ENCODE assay signal across 1 cellular context in the genomic region with DNA sequence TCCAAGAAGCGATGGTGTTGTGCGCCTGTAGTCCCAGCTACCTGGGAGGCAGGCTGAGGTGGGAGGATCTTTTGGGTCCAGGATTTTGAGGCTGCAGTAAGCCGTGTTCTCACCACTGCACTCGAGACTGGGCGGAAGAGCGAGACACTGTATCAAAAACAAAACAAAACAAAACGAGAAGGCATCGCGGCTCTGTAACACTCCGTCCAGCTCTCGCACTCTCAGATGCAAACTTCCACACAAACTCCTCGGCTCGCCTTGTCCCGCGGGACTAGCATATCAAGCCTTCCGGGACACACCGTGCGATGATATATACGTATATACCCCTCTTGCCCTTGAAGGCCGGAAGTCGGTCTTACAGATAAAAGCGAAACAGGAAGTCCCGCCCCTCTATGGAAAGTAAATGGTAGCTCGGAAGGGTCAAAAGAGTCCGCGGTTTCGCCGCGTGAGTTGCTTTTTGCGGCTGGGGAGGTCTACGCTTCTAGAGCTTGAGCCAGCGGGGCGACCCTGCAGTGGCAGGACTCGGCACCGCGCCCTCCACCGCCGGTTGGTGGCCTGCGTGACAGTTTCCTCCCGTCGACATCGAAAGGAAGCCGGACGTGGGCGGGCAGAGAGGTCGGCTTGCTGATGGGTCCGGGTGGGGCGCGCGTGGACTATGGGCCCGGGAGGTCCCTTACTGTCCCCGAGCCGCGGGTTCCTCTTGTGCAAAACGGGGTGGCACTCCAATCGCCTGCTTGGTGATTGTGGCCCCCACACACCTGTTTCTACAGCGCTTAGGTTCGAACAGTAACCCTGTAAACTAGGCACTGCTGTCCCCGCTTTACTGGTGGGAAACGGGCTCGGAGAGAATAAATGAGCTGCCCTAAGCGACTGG.
TF ChIP-seq lines count a peak whose summit lies in the region.

A gene with protein sequence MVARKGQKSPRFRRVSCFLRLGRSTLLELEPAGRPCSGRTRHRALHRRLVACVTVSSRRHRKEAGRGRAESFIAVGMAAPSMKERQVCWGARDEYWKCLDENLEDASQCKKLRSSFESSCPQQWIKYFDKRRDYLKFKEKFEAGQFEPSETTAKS (plus strand): TSS at position 393 of the 874 bp plus-strand sequence. CDS start 11 bp downstream, at position 404.

TF ChIP-seq in HepG2, 621 proteins besides CTCF, POLR2A, EP300 and RAD21 (continued from another document and continues in another):
- TF ChIP-seq ZNF33A (CRISPR knock-in tag; IDR thresholded peaks at IDR 0.05; ENCODE audit: borderline replicate concordance) (no peak), U2AF1 (optimal IDR thresholded peaks at IDR 0.05; ENCODE audit: low read depth, low read length) (peak; percentile 40), EHMT2 (IDR thresholded peaks at IDR 0.05; ENCODE audit: borderline replicate concordance, low read depth, low read length) (peak; percentile 65; the same call in 1 of the 2 replicates), RBFOX2 (IDR thresholded peaks at IDR 0.05; ENCODE audit: low read depth, low read length) (peak; percentile 91), SOX13 (IDR thresholded peaks at IDR 0.05) (no peak), SOX13 (CRISPR knock-in tag; conservative IDR thresholded peaks at IDR 0.05 in 1 of 2, IDR thresholded peaks at IDR 0.05 in 1 of 2) (peak in 1 of 2 experiments; percentile 11; a peak in 1 of 4 replicates), ZNF282 (IDR thresholded peaks at IDR 0.05; ENCODE audit: partially characterized antibody) (no peak), ARNT2 (CRISPR knock-in tag; IDR thresholded peaks at IDR 0.05; ENCODE audit: low read depth) (peak; percentile 47; the same call in 1 of the 2 replicates)
- TF ChIP-seq, protein P1, sequence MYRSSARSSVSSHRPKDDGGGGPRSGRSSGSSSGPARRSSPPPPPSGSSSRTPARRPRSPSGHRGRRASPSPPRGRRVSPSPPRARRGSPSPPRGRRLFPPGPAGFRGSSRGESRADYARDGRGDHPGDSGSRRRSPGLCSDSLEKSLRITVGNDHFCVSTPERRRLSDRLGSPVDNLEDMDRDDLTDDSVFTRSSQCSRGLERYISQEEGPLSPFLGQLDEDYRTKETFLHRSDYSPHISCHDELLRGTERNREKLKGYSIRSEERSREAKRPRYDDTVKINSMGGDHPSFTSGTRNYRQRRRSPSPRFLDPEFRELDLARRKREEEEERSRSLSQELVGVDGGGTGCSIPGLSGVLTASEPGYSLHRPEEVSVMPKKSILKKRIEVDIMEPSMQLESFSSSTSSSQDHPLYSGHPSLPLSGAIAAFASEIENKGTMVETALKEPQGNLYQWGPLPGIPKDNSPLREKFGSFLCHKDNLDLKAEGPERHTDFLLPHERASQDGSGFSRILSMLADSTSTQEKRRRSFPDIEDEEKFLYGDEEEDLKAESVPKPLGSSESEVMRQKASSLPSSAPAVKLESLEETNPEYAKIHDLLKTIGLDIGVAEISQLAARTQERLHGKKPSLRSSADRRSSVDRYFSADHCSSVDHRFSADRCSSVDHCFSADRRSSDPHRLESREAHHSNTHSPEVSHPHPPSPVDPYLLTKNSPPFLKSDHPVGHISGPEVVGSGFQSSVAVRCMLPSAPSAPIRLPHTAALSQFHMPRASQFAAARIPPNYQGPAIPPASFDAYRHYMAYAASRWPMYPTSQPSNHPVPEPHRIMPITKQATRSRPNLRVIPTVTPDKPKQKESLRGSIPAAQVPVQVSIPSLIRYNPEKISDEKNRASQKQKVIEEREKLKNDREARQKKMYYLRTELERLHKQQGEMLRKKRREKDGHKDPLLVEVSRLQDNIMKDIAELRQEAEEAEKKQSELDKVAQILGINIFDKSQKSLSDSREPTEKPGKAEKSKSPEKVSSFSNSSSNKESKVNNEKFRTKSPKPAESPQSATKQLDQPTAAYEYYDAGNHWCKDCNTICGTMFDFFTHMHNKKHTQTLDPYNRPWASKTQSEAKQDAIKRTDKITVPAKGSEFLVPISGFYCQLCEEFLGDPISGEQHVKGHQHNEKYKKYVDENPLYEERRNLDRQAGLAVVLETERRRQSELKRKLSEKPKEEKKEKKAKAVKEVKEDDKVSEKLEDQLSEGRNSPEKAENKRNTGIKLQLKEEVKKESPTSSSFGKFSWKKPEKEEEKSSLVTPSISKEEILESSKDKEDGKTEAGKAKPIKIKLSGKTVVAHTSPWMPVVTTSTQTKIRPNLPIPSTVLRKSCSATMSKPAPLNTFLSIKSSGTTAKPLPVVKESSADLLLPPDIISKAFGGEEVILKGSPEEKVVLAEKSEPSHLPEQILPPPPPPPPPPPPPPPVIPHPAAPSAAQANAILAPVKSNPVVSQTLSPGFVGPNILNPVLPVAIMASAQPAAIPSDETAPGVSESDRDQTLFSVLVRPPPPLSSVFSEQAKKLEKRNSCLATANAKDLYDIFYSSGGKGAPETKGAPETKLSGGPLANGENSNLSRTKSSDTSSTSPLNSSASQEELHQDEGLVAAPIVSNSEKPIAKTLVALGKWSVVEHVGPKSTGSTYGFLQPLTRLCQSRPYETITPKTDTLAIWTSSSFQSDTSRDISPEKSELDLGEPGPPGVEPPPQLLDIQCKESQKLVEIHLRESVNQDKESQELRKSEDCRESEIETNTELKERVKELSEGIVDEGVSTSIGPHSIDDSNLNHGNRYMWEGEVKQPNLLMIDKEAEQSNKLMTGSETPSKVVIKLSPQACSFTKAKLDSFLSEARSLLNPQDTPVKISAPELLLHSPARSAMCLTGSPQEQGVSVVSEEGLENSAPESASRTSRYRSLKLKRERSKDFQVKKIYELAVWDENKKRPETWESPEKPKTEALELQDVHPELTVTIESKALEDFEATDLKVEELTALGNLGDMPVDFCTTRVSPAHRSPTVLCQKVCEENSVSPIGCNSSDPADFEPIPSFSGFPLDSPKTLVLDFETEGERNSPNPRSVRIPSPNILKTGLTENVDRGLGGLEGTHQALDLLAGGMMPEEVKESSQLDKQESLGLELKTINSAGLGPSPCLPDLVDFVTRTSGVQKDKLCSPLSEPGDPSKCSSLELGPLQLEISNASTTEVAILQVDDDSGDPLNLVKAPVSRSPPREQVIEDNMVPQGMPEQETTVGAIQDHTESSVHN (CRISPR knock-in tag; IDR thresholded peaks at IDR 0.05) = peak; percentile 73; the same call in 1 of the 2 replicates
- TF ChIP-seq, protein P2, sequence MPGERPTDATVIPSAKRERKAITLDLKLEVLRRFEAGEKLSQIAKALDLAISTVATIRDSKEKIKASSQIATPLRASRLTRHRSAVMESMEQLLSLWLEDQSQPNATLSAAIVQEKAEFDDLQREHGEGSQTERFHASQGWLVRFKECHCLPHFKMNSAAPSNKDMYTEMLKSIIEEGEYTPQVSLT (CRISPR knock-in tag; IDR thresholded peaks at IDR 0.05; ENCODE audit: borderline replicate concordance, low read depth) = no peak
- TF ChIP-seq, protein P3, sequence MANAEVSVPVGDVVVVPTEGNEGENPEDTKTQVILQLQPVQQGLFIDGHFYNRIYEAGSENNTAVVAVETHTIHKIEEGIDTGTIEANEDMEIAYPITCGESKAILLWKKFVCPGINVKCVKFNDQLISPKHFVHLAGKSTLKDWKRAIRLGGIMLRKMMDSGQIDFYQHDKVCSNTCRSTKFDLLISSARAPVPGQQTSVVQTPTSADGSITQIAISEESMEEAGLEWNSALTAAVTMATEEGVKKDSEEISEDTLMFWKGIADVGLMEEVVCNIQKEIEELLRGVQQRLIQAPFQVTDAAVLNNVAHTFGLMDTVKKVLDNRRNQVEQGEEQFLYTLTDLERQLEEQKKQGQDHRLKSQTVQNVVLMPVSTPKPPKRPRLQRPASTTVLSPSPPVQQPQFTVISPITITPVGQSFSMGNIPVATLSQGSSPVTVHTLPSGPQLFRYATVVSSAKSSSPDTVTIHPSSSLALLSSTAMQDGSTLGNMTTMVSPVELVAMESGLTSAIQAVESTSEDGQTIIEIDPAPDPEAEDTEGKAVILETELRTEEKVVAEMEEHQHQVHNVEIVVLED (CRISPR knock-in tag; IDR thresholded peaks at IDR 0.05; ENCODE audit: borderline replicate concordance) = peak; percentile 83
- TF ChIP-seq, protein P4, sequence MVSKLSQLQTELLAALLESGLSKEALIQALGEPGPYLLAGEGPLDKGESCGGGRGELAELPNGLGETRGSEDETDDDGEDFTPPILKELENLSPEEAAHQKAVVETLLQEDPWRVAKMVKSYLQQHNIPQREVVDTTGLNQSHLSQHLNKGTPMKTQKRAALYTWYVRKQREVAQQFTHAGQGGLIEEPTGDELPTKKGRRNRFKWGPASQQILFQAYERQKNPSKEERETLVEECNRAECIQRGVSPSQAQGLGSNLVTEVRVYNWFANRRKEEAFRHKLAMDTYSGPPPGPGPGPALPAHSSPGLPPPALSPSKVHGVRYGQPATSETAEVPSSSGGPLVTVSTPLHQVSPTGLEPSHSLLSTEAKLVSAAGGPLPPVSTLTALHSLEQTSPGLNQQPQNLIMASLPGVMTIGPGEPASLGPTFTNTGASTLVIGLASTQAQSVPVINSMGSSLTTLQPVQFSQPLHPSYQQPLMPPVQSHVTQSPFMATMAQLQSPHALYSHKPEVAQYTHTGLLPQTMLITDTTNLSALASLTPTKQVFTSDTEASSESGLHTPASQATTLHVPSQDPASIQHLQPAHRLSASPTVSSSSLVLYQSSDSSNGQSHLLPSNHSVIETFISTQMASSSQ (IDR thresholded peaks at IDR 0.05; ENCODE audit: low read depth) = no peak; the same call in 1 of the 2 replicates
- TF ChIP-seq, protein P4 (CRISPR knock-in tag; IDR thresholded peaks at IDR 0.05; ENCODE audit: borderline replicate concordance) = peak; percentile 81; the same call in 1 of the 2 replicates
- TF ChIP-seq, protein P5, sequence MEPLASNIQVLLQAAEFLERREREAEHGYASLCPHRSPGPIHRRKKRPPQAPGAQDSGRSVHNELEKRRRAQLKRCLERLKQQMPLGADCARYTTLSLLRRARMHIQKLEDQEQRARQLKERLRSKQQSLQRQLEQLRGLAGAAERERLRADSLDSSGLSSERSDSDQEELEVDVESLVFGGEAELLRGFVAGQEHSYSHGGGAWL (CRISPR knock-in tag; IDR thresholded peaks at IDR 0.05) = no peak; the same call in 1 of the 2 replicates
- TF ChIP-seq, protein P6, sequence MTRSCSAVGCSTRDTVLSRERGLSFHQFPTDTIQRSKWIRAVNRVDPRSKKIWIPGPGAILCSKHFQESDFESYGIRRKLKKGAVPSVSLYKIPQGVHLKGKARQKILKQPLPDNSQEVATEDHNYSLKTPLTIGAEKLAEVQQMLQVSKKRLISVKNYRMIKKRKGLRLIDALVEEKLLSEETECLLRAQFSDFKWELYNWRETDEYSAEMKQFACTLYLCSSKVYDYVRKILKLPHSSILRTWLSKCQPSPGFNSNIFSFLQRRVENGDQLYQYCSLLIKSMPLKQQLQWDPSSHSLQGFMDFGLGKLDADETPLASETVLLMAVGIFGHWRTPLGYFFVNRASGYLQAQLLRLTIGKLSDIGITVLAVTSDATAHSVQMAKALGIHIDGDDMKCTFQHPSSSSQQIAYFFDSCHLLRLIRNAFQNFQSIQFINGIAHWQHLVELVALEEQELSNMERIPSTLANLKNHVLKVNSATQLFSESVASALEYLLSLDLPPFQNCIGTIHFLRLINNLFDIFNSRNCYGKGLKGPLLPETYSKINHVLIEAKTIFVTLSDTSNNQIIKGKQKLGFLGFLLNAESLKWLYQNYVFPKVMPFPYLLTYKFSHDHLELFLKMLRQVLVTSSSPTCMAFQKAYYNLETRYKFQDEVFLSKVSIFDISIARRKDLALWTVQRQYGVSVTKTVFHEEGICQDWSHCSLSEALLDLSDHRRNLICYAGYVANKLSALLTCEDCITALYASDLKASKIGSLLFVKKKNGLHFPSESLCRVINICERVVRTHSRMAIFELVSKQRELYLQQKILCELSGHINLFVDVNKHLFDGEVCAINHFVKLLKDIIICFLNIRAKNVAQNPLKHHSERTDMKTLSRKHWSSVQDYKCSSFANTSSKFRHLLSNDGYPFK (CRISPR knock-in tag; IDR thresholded peaks at IDR 0.05; ENCODE audit: borderline replicate concordance) = peak; percentile 91
- TF ChIP-seq, protein P7, sequence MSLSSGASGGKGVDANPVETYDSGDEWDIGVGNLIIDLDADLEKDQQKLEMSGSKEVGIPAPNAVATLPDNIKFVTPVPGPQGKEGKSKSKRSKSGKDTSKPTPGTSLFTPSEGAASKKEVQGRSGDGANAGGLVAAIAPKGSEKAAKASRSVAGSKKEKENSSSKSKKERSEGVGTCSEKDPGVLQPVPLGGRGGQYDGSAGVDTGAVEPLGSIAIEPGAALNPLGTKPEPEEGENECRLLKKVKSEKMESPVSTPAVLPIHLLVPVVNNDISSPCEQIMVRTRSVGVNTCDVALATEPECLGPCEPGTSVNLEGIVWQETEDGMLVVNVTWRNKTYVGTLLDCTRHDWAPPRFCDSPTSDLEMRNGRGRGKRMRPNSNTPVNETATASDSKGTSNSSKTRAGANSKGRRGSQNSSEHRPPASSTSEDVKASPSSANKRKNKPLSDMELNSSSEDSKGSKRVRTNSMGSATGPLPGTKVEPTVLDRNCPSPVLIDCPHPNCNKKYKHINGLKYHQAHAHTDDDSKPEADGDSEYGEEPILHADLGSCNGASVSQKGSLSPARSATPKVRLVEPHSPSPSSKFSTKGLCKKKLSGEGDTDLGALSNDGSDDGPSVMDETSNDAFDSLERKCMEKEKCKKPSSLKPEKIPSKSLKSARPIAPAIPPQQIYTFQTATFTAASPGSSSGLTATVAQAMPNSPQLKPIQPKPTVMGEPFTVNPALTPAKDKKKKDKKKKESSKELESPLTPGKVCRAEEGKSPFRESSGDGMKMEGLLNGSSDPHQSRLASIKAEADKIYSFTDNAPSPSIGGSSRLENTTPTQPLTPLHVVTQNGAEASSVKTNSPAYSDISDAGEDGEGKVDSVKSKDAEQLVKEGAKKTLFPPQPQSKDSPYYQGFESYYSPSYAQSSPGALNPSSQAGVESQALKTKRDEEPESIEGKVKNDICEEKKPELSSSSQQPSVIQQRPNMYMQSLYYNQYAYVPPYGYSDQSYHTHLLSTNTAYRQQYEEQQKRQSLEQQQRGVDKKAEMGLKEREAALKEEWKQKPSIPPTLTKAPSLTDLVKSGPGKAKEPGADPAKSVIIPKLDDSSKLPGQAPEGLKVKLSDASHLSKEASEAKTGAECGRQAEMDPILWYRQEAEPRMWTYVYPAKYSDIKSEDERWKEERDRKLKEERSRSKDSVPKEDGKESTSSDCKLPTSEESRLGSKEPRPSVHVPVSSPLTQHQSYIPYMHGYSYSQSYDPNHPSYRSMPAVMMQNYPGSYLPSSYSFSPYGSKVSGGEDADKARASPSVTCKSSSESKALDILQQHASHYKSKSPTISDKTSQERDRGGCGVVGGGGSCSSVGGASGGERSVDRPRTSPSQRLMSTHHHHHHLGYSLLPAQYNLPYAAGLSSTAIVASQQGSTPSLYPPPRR (CRISPR knock-in tag; IDR thresholded peaks at IDR 0.05; ENCODE audit: borderline replicate concordance) = no peak; the same call in none of the 2 replicates
